ENCODE assay signal across 1 cellular context in genomic region chr14:72692678-72693077, GRCh38.
A peak's percentile ranks its signal among the peaks of the same experiment; 100 is the strongest.
TF ChIP-seq lines count a peak whose summit lies in the region.

No MANE protein-coding gene starts in this region.

TF ChIP-seq in H1, 55 proteins besides CTCF, POLR2A, EP300 and RAD21 (continued from another document):
- TF ChIP-seq CHD7 (IDR thresholded peaks at IDR 0.05; ENCODE audit: insufficient replicate concordance, low read length) (no peak), ATF3 (IDR thresholded peaks at IDR 0.05; ENCODE audit: insufficient read depth, low read depth, low read length) (no peak), BCL11A (IDR thresholded peaks at IDR 0.05; ENCODE audit: low read depth in 2 of 2, low read length in 2 of 2) (no peak), CTBP2 (IDR thresholded peaks at IDR 0.05; ENCODE audit: borderline replicate concordance, insufficient read depth, insufficient read length, low read length) (peak; percentile 71), JUND (IDR thresholded peaks at IDR 0.05; ENCODE audit: low read length) (peak; percentile 33; the same call in 1 of the 2 replicates), KDM1A (IDR thresholded peaks at IDR 0.05; ENCODE audit: borderline replicate concordance, low read length) (no peak), TCF12 (IDR thresholded peaks at IDR 0.05; ENCODE audit: low read depth, low read length) (0 out of 2 replicates have a peak, but pooled peaks have one; percentile 54), CBX5 (IDR thresholded peaks at IDR 0.05; ENCODE audit: low read depth, low read length) (no peak), SUZ12 (IDR thresholded peaks at IDR 0.05; ENCODE audit: low read length) (no peak), NANOG (IDR thresholded peaks at IDR 0.05; ENCODE audit: insufficient read depth, low read depth, low read length, poor library complexity, severe bottlenecking) (no peak), BRCA1 (IDR thresholded peaks at IDR 0.05; ENCODE audit: low read depth, low read length) (no peak), GABPA (IDR thresholded peaks at IDR 0.05; ENCODE audit: borderline replicate concordance, insufficient read depth, low read length) (no peak), ATF2 (IDR thresholded peaks at IDR 0.05; ENCODE audit: low read length) (no peak), SP1 (IDR thresholded peaks at IDR 0.05; ENCODE audit: low read depth, low read length) (peak; percentile 6; the same call in 1 of the 2 replicates), CBX8 (IDR thresholded peaks at IDR 0.05; ENCODE audit: borderline replicate concordance, low read depth, low read length) (no peak), KDM5A (IDR thresholded peaks at IDR 0.05; ENCODE audit: low read length) (no peak), SP2 (IDR thresholded peaks at IDR 0.05; ENCODE audit: low read length) (no peak), TAF1 (IDR thresholded peaks at IDR 0.05; ENCODE audit: low read depth, low read length) (no peak)
